21 cellular contexts compared by ENCODE assay signal in genomic region chr1:179774033-179774432, GRCh38.
"Had no signal": no experiment of that assay in that cellular context is flagged by ENCODE, and none has a peak within 500 bp of the region (broad histone marks: within the 10 kb centered on the region; RNA-seq: fewer than 3 reads in every experiment).

No MANE protein-coding gene starts in this region.

- DNase-seq: activated CD4-positive, alpha-beta T cell treated with anti-CD3 and anti-CD28 coated beads, Interleukin-2, amount 10 ng/mL, durations not matched to agents 7 days and 5 days; activated CD4-positive, CD25-positive, alpha-beta regulatory T cell treated with anti-CD3 and anti-CD28 coated beads, Interleukin-2, amount 50 U/mL, for 72 hours; activated CD8-positive, alpha-beta T cell treated with anti-CD3 and anti-CD28 coated beads for 36 hours; activated gamma-delta T cell; activated naive CD4-positive, alpha-beta T cell treated with anti-CD3 and anti-CD28 coated beads, Interleukin-2, amount 50 U/mL, for 16 hours; activated naive CD8-positive, alpha-beta T cell treated with anti-CD3 and anti-CD28 coated beads, Interleukin-2, amount 50 U/mL, for 24 hours; body of pancreas; cortex of kidney; hypothalamus; left cardiac atrium; midbrain; natural killer cell; ovary; stimulated activated CD4-positive, alpha-beta T cell treated with anti-CD3 and anti-CD28 coated beads, Interleukin-4, amount 100 ng/mL, for 4 hours; WERI-Rb-1 had no signal

- H3K4me1 ChIP-seq: gastroesophageal sphincter, prostate gland, right atrium auricular region, tibial nerve had no signal

- H3K9me3 ChIP-seq: body of pancreas, ovary, prostate gland, right atrium auricular region had no signal

- ATAC-seq: activated CD8-positive, alpha-beta T cell treated with anti-CD3 and anti-CD28 coated beads for 36 hours; activated naive CD8-positive, alpha-beta T cell treated with anti-CD3 and anti-CD28 coated beads, Interleukin-2, amount 50 U/mL, for 24 hours; body of pancreas; gastroesophageal sphincter; left cardiac atrium; natural killer cell had no signal

- H3K36me3 ChIP-seq: cardiac muscle cell, gastroesophageal sphincter, ovary, prostate gland, right atrium auricular region, tibial nerve, WERI-Rb-1 had no signal

- H3K27ac ChIP-seq: body of pancreas, cardiac muscle cell, epithelial cell of prostate, gastroesophageal sphincter, ovary, prostate gland, right atrium auricular region, tibial nerve, WERI-Rb-1 had no signal

- H3K27me3 ChIP-seq: body of pancreas, cardiac muscle cell, ovary, right atrium auricular region, tibial nerve had no signal

- H3K4me3 ChIP-seq: body of pancreas, cardiac muscle cell, gastroesophageal sphincter, ovary, prostate gland, right atrium auricular region, tibial nerve had no signal
